8 cellular contexts compared by ENCODE assay signal in the genomic region with DNA sequence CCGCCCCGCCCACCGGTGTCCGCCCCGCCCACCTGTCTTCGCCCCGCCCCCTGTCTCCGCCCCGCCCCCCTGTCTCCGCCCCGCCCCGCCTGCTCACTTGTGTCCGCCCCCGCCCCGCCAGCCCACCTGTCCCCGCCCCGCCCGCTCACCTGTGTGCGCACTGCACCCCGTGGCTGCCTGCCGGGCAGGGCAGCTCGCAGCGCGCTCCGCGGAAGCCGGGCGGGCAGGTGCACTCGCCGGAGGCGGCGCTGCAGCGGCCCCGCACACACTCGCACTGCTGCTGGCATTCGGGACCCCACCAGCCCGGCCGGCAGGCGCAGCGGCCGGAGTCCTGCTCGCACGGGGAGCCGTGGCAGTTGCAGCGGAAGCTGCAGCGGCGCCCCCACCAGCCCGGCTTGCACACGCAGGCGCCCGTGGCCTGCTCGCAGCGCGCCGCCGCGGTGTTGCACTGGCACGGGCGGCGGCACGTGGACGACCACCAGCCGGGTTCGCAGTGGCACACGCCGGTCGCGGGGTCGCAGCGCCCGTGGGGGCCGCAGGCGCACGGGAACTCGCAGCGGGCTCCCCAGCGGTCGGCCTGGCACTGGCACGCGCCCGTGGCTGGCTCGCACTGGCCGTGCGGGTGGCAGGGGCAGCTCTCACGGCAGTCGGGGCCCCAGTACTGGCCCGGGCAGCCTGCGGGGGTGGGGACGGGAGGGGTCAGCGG. TPM values are rescaled to one million over a fixed set of nuclear protein-coding genes. Genes with fewer than 3 reads are reported as not detected.
A peak's percentile ranks its signal among the peaks of the same experiment; 100 is the strongest.
DNase-seq lines count a peak whose midpoint lies in the region; ATAC-seq and TF ChIP-seq lines count a peak whose summit lies in the region.

No MANE protein-coding gene starts in this region.

- H3K4me1 Mint-ChIP-seq in activated T-cell treated with anti-CD3 and anti-CD28 coated beads, Interleukin-2, amount 50 U/mL, for 4 hours (ENCODE audit: low read depth) = peaks cover 21% of the 10 kb centered on the region

- H3K79me2 ChIP-seq in parathyroid adenoma = no peaks in the 10 kb centered on the region

- peak; percentile 28 for TF ChIP-seq CTCF in GM12865 (IDR thresholded peaks at IDR 0.05; ENCODE audit: insufficient read depth, low read depth, low read length, missing control alignments)
- peak; percentile 48 for TF ChIP-seq CTCF in foreskin keratinocyte (conservative IDR thresholded peaks at IDR 0.05)
- peak; percentile 24 for TF ChIP-seq CTCF in parathyroid adenoma (IDR thresholded peaks at IDR 0.05)

- H3K27ac ChIP-seq in foreskin keratinocyte (no peak overlapping the region), parathyroid adenoma (no peak overlapping the region)

- H3K4me2 ChIP-seq in parathyroid adenoma (ENCODE audit: low read length) = peak overlapping the region; percentile 66

- no peak overlapping the region for H3K9ac ChIP-seq in parathyroid adenoma

- peak; percentile 71 for DNase-seq in GM12865 (ENCODE audit: low read depth)
- peak; percentile 21 for DNase-seq in NCI-H1105 treated with DMSO at 0.1 percent for 48 hours (lab: John Stamatoyannopoulos, UW)
- DNase-seq in activated T-cell treated with anti-CD3 and anti-CD28 coated beads, Interleukin-2, amount 50 U/mL, for 4 hours = peak; percentile 44
- peak; percentile 18 to 35 for DNase-seq in foreskin keratinocyte
- no peak for DNase-seq in T1000 (lab: John Stamatoyannopoulos, UW)
- DNase-seq in GDM1 (lab: John Stamatoyannopoulos, UW) = no peak

- no peak overlapping the region for H3K4me3 Mint-ChIP-seq in activated T-cell treated with anti-CD3 and anti-CD28 coated beads, Interleukin-2, amount 50 U/mL, for 4 hours

- peak overlapping the region; percentile 67 for H3K4me3 ChIP-seq in GM12865 (ENCODE audit: low read depth, low read length)
- H3K4me3 ChIP-seq in parathyroid adenoma (ENCODE audit: low read depth, low read length) = no peak overlapping the region

- no peaks in the 10 kb centered on the region for H3K36me3 Mint-ChIP-seq in activated T-cell treated with anti-CD3 and anti-CD28 coated beads, Interleukin-2, amount 50 U/mL, for 4 hours (ENCODE audit: insufficient read depth)

- peak; percentile 43 to 49 for ATAC-seq in activated T-cell treated with anti-CD3 and anti-CD28 coated beads, Interleukin-2, amount 50 U/mL, for 4 hours
- ATAC-seq in foreskin keratinocyte = peak; percentile 73
- ATAC-seq in GM21423 (IDR thresholded peaks at IDR 0.05; ENCODE audit: unreplicated experiment) = no peak

- H2AFZ ChIP-seq in parathyroid adenoma = peak overlapping the region; percentile 77

- H3K9me3 Mint-ChIP-seq in activated T-cell treated with anti-CD3 and anti-CD28 coated beads, Interleukin-2, amount 50 U/mL, for 4 hours = no peaks in the 10 kb centered on the region

- no peaks in the 10 kb centered on the region for H3K27me3 Mint-ChIP-seq in activated T-cell treated with anti-CD3 and anti-CD28 coated beads, Interleukin-2, amount 50 U/mL, for 4 hours (ENCODE audit: low read depth)

- H3K27me3 ChIP-seq in foreskin keratinocyte = peaks cover 2% of the 10 kb centered on the region
- H3K27me3 ChIP-seq in parathyroid adenoma (ENCODE audit: control insufficient read depth, insufficient read depth, low read length) = no peaks in the 10 kb centered on the region

- no peaks in the 10 kb centered on the region for H3K9me3 ChIP-seq in parathyroid adenoma (ENCODE audit: control insufficient read depth, low read length)

- H3K4me1 ChIP-seq in foreskin keratinocyte = peaks cover 4% of the 10 kb centered on the region
- peaks cover 25% of the 10 kb centered on the region for H3K4me1 ChIP-seq in parathyroid adenoma

- H3K36me3 ChIP-seq in parathyroid adenoma (ENCODE audit: control insufficient read depth, insufficient read depth, low read length) = no peaks in the 10 kb centered on the region

RNA-seq across cellular contexts. Expression of a gene that starts 2.1 kb away (rescaled TPM):
- 1 to 10 TPM; 1.3 to 2.0 (median 1.6) TPM for total RNA-seq in activated T-cell treated with anti-CD3 and anti-CD28 coated beads, Interleukin-2, amount 50 U/mL, for 4 hours
- total RNA-seq in foreskin keratinocyte = 0.10 TPM in 1 of 2 replicates, not detected in the other
- 0.02 and 0.03 TPM in 2 replicates for polyA plus RNA-seq in foreskin keratinocyte

RNA-seq across cellular contexts. Expression of a gene that starts 6.2 kb away (rescaled TPM):
- 1 to 10 TPM; 2.0 to 2.7 (median 2.3) TPM for total RNA-seq in activated T-cell treated with anti-CD3 and anti-CD28 coated beads, Interleukin-2, amount 50 U/mL, for 4 hours
- total RNA-seq in foreskin keratinocyte = 5.1 and 5.5 TPM in 2 replicates
- polyA plus RNA-seq in foreskin keratinocyte = 6.7 and 7.5 TPM in 2 replicates

RNA-seq across cellular contexts. Expression of a gene that starts 14.8 kb away (rescaled TPM):
- 1 to 10 TPM; 4.1 to 9.4 (median 5.0) TPM for total RNA-seq in activated T-cell treated with anti-CD3 and anti-CD28 coated beads, Interleukin-2, amount 50 U/mL, for 4 hours
- 2.0 and 3.1 TPM in 2 replicates for total RNA-seq in foreskin keratinocyte
- 1.9 and 2.3 TPM in 2 replicates for polyA plus RNA-seq in foreskin keratinocyte

RNA-seq across cellular contexts. Expression of a gene that starts 41.2 kb away (rescaled TPM):
- 100 to 1,000 TPM; 506 to 585 (median 522) TPM for total RNA-seq in activated T-cell treated with anti-CD3 and anti-CD28 coated beads, Interleukin-2, amount 50 U/mL, for 4 hours
- 188 and 214 TPM in 2 replicates for total RNA-seq in foreskin keratinocyte
- polyA plus RNA-seq in foreskin keratinocyte = 213 and 239 TPM in 2 replicates

Comparison
In these comparisons a context has a peak if more than half of its experiments do, and no peak if none do; other contexts are left out.
1. DNase-seq: peak in GM12865 (single experiment), NCI-H1105 treated with DMSO at 0.1 percent for 48 hours (single experiment), activated T-cell treated with anti-CD3 and anti-CD28 coated beads, Interleukin-2, amount 50 U/mL, for 4 hours (single experiment) and foreskin keratinocyte (2 of 2); none in T1000 (single experiment) and GDM1 (single experiment).
2. Peak in every context shown above with its lines, with median percentiles within 50 percentile points of each other: CTCF ChIP-seq.